ENCODE assay signal across 2 cellular contexts in genomic region chr1:215113776-215114153, GRCh38.
TF ChIP-seq lines count a peak whose summit lies in the region.

No MANE protein-coding gene starts in this region.

TF ChIP-seq in HCT116, 20 proteins besides CTCF, POLR2A, EP300 and RAD21 (continued from another document):
- no peak for TF ChIP-seq POLR2AphosphoS5 (IDR thresholded peaks at IDR 0.05; ENCODE audit: low read depth, low read length)
- no peak for TF ChIP-seq SP1 (IDR thresholded peaks at IDR 0.05; ENCODE audit: low read depth)
- TF ChIP-seq CEBPB (IDR thresholded peaks at IDR 0.05; ENCODE audit: low read depth): no peak
- TF ChIP-seq, protein P1, sequence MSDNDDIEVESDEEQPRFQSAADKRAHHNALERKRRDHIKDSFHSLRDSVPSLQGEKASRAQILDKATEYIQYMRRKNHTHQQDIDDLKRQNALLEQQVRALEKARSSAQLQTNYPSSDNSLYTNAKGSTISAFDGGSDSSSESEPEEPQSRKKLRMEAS (IDR thresholded peaks at IDR 0.05): no peak
- no peak for TF ChIP-seq YY1 (IDR thresholded peaks at IDR 0.05; ENCODE audit: extremely low read depth, insufficient replicate concordance, low read depth, low read length)
- TF ChIP-seq SIN3A (IDR thresholded peaks at IDR 0.05; ENCODE audit: low read depth): no peak
- TF ChIP-seq EZH2 (IDR thresholded peaks at IDR 0.05): no peak
- no peak for TF ChIP-seq ZFX (IDR thresholded peaks at IDR 0.05)
- TF ChIP-seq ATF3 (IDR thresholded peaks at IDR 0.05): no peak

TF ChIP-seq in SK-N-SH, 30 proteins besides CTCF, POLR2A, EP300 and RAD21:
- no peak for TF ChIP-seq USF2 (IDR thresholded peaks at IDR 0.05; ENCODE audit: borderline replicate concordance, low read depth, low read length)
